ENCODE assay signal across 28 cellular contexts in genomic region chr7:28931565-28931964, GRCh38. TPM values are rescaled to one million over a fixed set of nuclear protein-coding genes. Genes with fewer than 3 reads are reported as not detected.
"Had no signal": no experiment of that assay in that cellular context is flagged by ENCODE, and none has a peak within 500 bp of the region (broad histone marks: within the 10 kb centered on the region; RNA-seq: fewer than 3 reads in every experiment).

No MANE protein-coding gene starts in this region.

- ATAC-seq: effector memory CD8-positive, alpha-beta T cell; esophagus mucosa; foreskin keratinocyte; gastrocnemius medialis; gastroesophageal sphincter; heart left ventricle; heart right ventricle had no signal

- H3K4me1 ChIP-seq: colonic mucosa had no signal

- H3K9me3 ChIP-seq: colonic mucosa, esophagus muscularis mucosa, esophagus squamous epithelium, gastrocnemius medialis, gastroesophageal sphincter, heart left ventricle, heart right ventricle had no signal

- H3K4me3 ChIP-seq: colonic mucosa, coronary artery, dorsolateral prefrontal cortex, esophagus muscularis mucosa, esophagus squamous epithelium, gastrocnemius medialis, gastroesophageal sphincter, heart left ventricle, heart right ventricle had no signal

- FAIRE-seq: colon, endometrium, endothelial cell of umbilical vein, frontal cortex had no signal

- H3K27me3 ChIP-seq: colonic mucosa, esophagus squamous epithelium had no signal

- DNase-seq: colonic mucosa; cortex of kidney; dermis blood vessel endothelial cell; dorsolateral prefrontal cortex; effector CD4-positive, alpha-beta T cell; effector CD8-positive, alpha-beta T cell; effector memory CD4-positive, alpha-beta T cell; effector memory CD8-positive, alpha-beta T cell; endodermal cell; erythroblast; esophagus squamous epithelium; foreskin fibroblast; foreskin keratinocyte; foreskin melanocyte; gastrocnemius medialis; glutamatergic neuron; head of caudate nucleus; heart left ventricle; heart right ventricle had no signal

- H3K27ac ChIP-seq: colonic mucosa, coronary artery, dorsolateral prefrontal cortex, epithelial cell of prostate, esophagus muscularis mucosa, esophagus squamous epithelium, foreskin keratinocyte, gastrocnemius medialis, gastroesophageal sphincter, heart left ventricle, heart right ventricle had no signal

- H3K36me3 ChIP-seq: colonic mucosa, esophagus muscularis mucosa, esophagus squamous epithelium, gastrocnemius medialis, gastroesophageal sphincter, heart left ventricle, heart right ventricle had no signal

RNA-seq across cellular contexts. Expression of gene TRIL, which starts 26.6 kb away (rescaled TPM):
- total RNA-seq: foreskin keratinocyte had no signal
- polyA plus RNA-seq: foreskin keratinocyte had no signal
